ENCODE assay signal across 15 cellular contexts in the genomic region with DNA sequence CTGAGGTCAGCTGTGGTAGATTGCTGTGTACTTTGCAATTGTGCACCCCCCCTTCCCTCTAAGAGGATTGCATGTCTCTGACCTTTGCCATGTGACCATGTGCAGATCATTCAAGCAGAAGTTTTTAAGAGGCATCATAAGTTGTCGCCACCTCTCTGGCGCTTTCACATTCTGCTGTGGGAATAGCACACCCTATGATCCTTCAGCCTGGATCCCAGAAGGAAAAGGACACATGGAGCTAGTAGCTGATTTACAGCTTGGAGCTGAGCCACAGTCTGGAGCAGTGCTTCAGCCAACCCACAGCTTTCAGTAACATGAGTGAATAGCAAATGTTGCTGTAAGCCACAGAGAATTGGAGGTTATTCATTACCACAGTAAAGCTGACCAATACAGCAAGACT.
DNase-seq lines count a peak whose midpoint lies in the region; TF ChIP-seq lines count a peak whose summit lies in the region.
"Had no signal": no experiment of that assay in that cellular context is flagged by ENCODE, and none has a peak within 500 bp of the region (broad histone marks: within the 10 kb centered on the region; RNA-seq: fewer than 3 reads in every experiment).

No MANE protein-coding gene starts in this region.

- H3K36me3 ChIP-seq in cardiac muscle cell: no peaks in the 10 kb centered on the region
- no peaks in the 10 kb centered on the region for H3K36me3 ChIP-seq in left ventricle myocardium inferior
- H3K36me3 ChIP-seq in endodermal cell (ENCODE audit: control insufficient read depth, insufficient read depth, low read length): no peaks in the 10 kb centered on the region
- H3K36me3 ChIP-seq: SJCRH30 had no signal

- TF ChIP-seq CTCF in cardiac muscle cell (IDR thresholded peaks at IDR 0.05; ENCODE audit: low read depth, low read length): no peak
- TF ChIP-seq CTCF in left ventricle myocardium inferior (IDR thresholded peaks at IDR 0.05; ENCODE audit: borderline replicate concordance): no peak
- no peak for TF ChIP-seq CTCF in astrocyte of the spinal cord (IDR thresholded peaks at IDR 0.05; ENCODE audit: low read depth, low read length)
- TF ChIP-seq CTCF in endodermal cell (conservative IDR thresholded peaks at IDR 0.05): no peak

- H3K27me3 ChIP-seq in cardiac muscle cell: no peaks in the 10 kb centered on the region
- H3K27me3 ChIP-seq in left ventricle myocardium inferior (ENCODE audit: low read depth): no peaks in the 10 kb centered on the region
- peaks cover 46% of the 10 kb centered on the region for H3K27me3 ChIP-seq in endodermal cell (ENCODE audit: control insufficient read depth, insufficient read depth, low read length, poor library complexity, severe bottlenecking)
- H3K27me3 ChIP-seq: SJCRH30 had no signal

- no peak overlapping the region for H3K27ac Mint-ChIP-seq in endodermal cell
- H3K27ac Mint-ChIP-seq in activated CD4-positive, alpha-beta memory T cell treated with anti-CD3 and anti-CD28 coated beads, Interleukin-2, amount 10 ng/mL, durations not matched to agents 7 days and 5 days: no peak overlapping the region
- H3K27ac Mint-ChIP-seq: B cell, IgD-negative memory B cell had no signal

- intact Hi-C loops in left ventricle myocardium inferior (cut with micrococcal nuclease): no loop called here

- no peaks in the 10 kb centered on the region for H3K9me3 Mint-ChIP-seq in endodermal cell
- no peaks in the 10 kb centered on the region for H3K9me3 Mint-ChIP-seq in activated CD4-positive, alpha-beta memory T cell treated with anti-CD3 and anti-CD28 coated beads, Interleukin-2, amount 10 ng/mL, durations not matched to agents 7 days and 5 days
- H3K9me3 Mint-ChIP-seq: central memory CD8-positive, alpha-beta T cell had no signal

- H3K36me3 Mint-ChIP-seq in endodermal cell (ENCODE audit: low read depth): no peaks in the 10 kb centered on the region
- no peaks in the 10 kb centered on the region for H3K36me3 Mint-ChIP-seq in activated CD4-positive, alpha-beta memory T cell treated with anti-CD3 and anti-CD28 coated beads, Interleukin-2, amount 10 ng/mL, durations not matched to agents 7 days and 5 days (ENCODE audit: low read depth)
- H3K36me3 Mint-ChIP-seq: IgD-negative memory B cell had no signal

- H3K4me3 Mint-ChIP-seq in endodermal cell: no peak overlapping the region
- no peak overlapping the region for H3K4me3 Mint-ChIP-seq in activated CD4-positive, alpha-beta memory T cell treated with anti-CD3 and anti-CD28 coated beads, Interleukin-2, amount 10 ng/mL, durations not matched to agents 7 days and 5 days
- H3K4me3 Mint-ChIP-seq: B cell; central memory CD8-positive, alpha-beta T cell; IgD-negative memory B cell had no signal

- DNase-seq in cardiac muscle cell (ENCODE audit: low read depth in 1 of 2, low spot score in 1 of 2) (peak; percentile 44 to 51), left ventricle myocardium inferior (no peak), astrocyte of the spinal cord (ENCODE audit: low read depth, low spot score) (peak; percentile 60), kidney tubule cell (ENCODE audit: low spot score) (peak; percentile 95), endodermal cell (no peak), HPDE6-E6E7 (ENCODE audit: extremely low spot score) (no peak)
- DNase-seq in activated CD4-positive, alpha-beta T cell treated with anti-CD3 and anti-CD28 coated beads for 4 hours: no peak
- no peak for DNase-seq in activated CD4-positive, alpha-beta memory T cell treated with anti-CD3 and anti-CD28 coated beads, Interleukin-2, amount 10 ng/mL, durations not matched to agents 7 days and 5 days
- DNase-seq: GF-D8, mammary epithelial cell, NCI-H2107, SJCRH30 had no signal

- no peak overlapping the region for H3K27ac ChIP-seq in cardiac muscle cell
- no peak overlapping the region for H3K27ac ChIP-seq in left ventricle myocardium inferior (replicated peaks)
- H3K27ac ChIP-seq in endodermal cell (ENCODE audit: low read depth, low read length): no peak overlapping the region
- H3K27ac ChIP-seq: SJCRH30 had no signal

- CTCF ChIA-PET in activated CD4-positive, alpha-beta memory T cell treated with anti-CD3 and anti-CD28 coated beads, Interleukin-2, amount 10 ng/mL, durations not matched to agents 7 days and 5 days (lab: Charles Lee): no interaction called here

- H3K4me3 ChIP-seq in cardiac muscle cell (no peak overlapping the region), left ventricle myocardium inferior (no peak overlapping the region), astrocyte of the spinal cord (ENCODE audit: low read depth, low read length) (no peak overlapping the region), endodermal cell (ENCODE audit: low read length) (no peak overlapping the region)
- H3K4me3 ChIP-seq: SJCRH30 had no signal

- H3K4me1 Mint-ChIP-seq in endodermal cell: peaks cover 5% of the 10 kb centered on the region
- no peaks in the 10 kb centered on the region for H3K4me1 Mint-ChIP-seq in activated CD4-positive, alpha-beta memory T cell treated with anti-CD3 and anti-CD28 coated beads, Interleukin-2, amount 10 ng/mL, durations not matched to agents 7 days and 5 days
- H3K4me1 Mint-ChIP-seq: B cell; central memory CD8-positive, alpha-beta T cell; IgD-negative memory B cell had no signal

- H3K4me1 ChIP-seq in cardiac muscle cell (ENCODE audit: low read depth) (peaks cover 20% of the 10 kb centered on the region), left ventricle myocardium inferior (peaks cover 18% of the 10 kb centered on the region), endodermal cell (ENCODE audit: control insufficient read depth, insufficient read depth, low read length) (peaks cover 7% of the 10 kb centered on the region)
- H3K4me1 ChIP-seq: SJCRH30 had no signal

- H3K9me3 ChIP-seq in cardiac muscle cell (ENCODE audit: low read depth) (no peaks in the 10 kb centered on the region), left ventricle myocardium inferior (replicated peaks) (no peaks in the 10 kb centered on the region), endodermal cell (ENCODE audit: control insufficient read depth, low read length) (no peaks in the 10 kb centered on the region)
- H3K9me3 ChIP-seq: SJCRH30 had no signal

- in situ Hi-C loops in astrocyte of the spinal cord (cut with HindIII; ENCODE audit: low sequenced_read_pairs): no loop called here

- 94 to 100% methylated on average over 2 of the region's 2 CpGs for WGBS in endodermal cell (ENCODE audit: insufficient coverage in 1 of 2, insufficient read length in 1 of 2), 2 experiments

- POLR2A ChIA-PET in activated CD4-positive, alpha-beta memory T cell treated with anti-CD3 and anti-CD28 coated beads, Interleukin-2, amount 10 ng/mL, durations not matched to agents 7 days and 5 days (lab: Charles Lee): no interaction called here

- H3K27me3 Mint-ChIP-seq in endodermal cell (ENCODE audit: insufficient read depth): peaks cover 79% of the 10 kb centered on the region
- H3K27me3 Mint-ChIP-seq in activated CD4-positive, alpha-beta memory T cell treated with anti-CD3 and anti-CD28 coated beads, Interleukin-2, amount 10 ng/mL, durations not matched to agents 7 days and 5 days: peaks cover 4% of the 10 kb centered on the region

- no peak overlapping the region for H3K9ac ChIP-seq in endodermal cell (ENCODE audit: extremely low read depth, low read length, poor library complexity, severe bottlenecking)

Comparison
In these comparisons a context has a peak if more than half of its experiments do, and no peak if none do; other contexts are left out.
1. DNase-seq: peak in cardiac muscle cell (2 of 2), astrocyte of the spinal cord (single experiment) and kidney tubule cell (single experiment); none in left ventricle myocardium inferior (single experiment), endodermal cell (single experiment), activated CD4-positive, alpha-beta T cell treated with anti-CD3 and anti-CD28 coated beads for 4 hours (0 of 2), activated CD4-positive, alpha-beta memory T cell treated with anti-CD3 and anti-CD28 coated beads, Interleukin-2, amount 10 ng/mL, durations not matched to agents 7 days and 5 days (single experiment) and HPDE6-E6E7 (single experiment).